23 cellular contexts compared by ENCODE assay signal in genomic region chr20:37535443-37536132, GRCh38. TPM values are rescaled to one million over a fixed set of nuclear protein-coding genes. Genes with fewer than 3 reads are reported as not detected.
DNase-seq lines count a peak whose midpoint lies in the region; ATAC-seq, FAIRE-seq and TF ChIP-seq lines count a peak whose summit lies in the region.
"Had no signal": no experiment of that assay in that cellular context is flagged by ENCODE, and none has a peak within 500 bp of the region (broad histone marks: within the 10 kb centered on the region; RNA-seq: fewer than 3 reads in every experiment).

No MANE protein-coding gene starts in this region.

- no peaks in the 10 kb centered on the region for H3K36me3 ChIP-seq in astrocyte (ENCODE audit: insufficient read depth, low read length)
- H3K36me3 ChIP-seq in mesenchymal stem cell (ENCODE audit: control insufficient read depth in 1 of 2, insufficient read depth in 2 of 2, low read depth in 1 of 2, low read length in 2 of 2), result no peaks in the 10 kb centered on the region
- no peaks in the 10 kb centered on the region for H3K36me3 ChIP-seq in upper lobe of right lung

- TF ChIP-seq CTCF in astrocyte (IDR thresholded peaks at IDR 0.05; ENCODE audit: insufficient read depth, low read depth, low read length), result no peak
- no peak for TF ChIP-seq CTCF in upper lobe of right lung (IDR thresholded peaks at IDR 0.05)

- no peak overlapping the region for H3K23ac ChIP-seq in mesenchymal stem cell (ENCODE audit: low read length in 2 of 2)

- H2AK5ac ChIP-seq in mesenchymal stem cell (ENCODE audit: low read length, severe bottlenecking), result no peak overlapping the region

- H4K91ac ChIP-seq in mesenchymal stem cell (ENCODE audit: low read length), result no peak overlapping the region

- H2BK120ac ChIP-seq in mesenchymal stem cell (ENCODE audit: low read depth, low read length), result no peak overlapping the region

- no peak for FAIRE-seq in astrocyte (lab: Jason Lieb, UNC)
- FAIRE-seq: A549, D721Med had no signal

- no peak overlapping the region for H2BK12ac ChIP-seq in mesenchymal stem cell (ENCODE audit: low read length in 2 of 2)

- H2BK5ac ChIP-seq in mesenchymal stem cell (ENCODE audit: low read depth, low read length, poor library complexity, severe bottlenecking), result no peak overlapping the region

- H3K4me1 Mint-ChIP-seq in activated CD8-positive, alpha-beta memory T cell treated with anti-CD3 and anti-CD28 coated beads, Interleukin-2, amount 10 ng/mL, durations not matched to agents 7 days and 5 days, result peaks cover 10% of the 10 kb centered on the region
- peaks cover 3% of the 10 kb centered on the region for H3K4me1 Mint-ChIP-seq in astrocyte (ENCODE audit: low read depth, unreplicated experiment)

- no peaks in the 10 kb centered on the region for H3K36me3 Mint-ChIP-seq in activated CD8-positive, alpha-beta memory T cell treated with anti-CD3 and anti-CD28 coated beads, Interleukin-2, amount 10 ng/mL, durations not matched to agents 7 days and 5 days
- H3K36me3 Mint-ChIP-seq in astrocyte (ENCODE audit: low read depth, unreplicated experiment), result no peaks in the 10 kb centered on the region
- H3K36me3 Mint-ChIP-seq: activated naive CD8-positive, alpha-beta T cell treated with anti-CD3 and anti-CD28 coated beads for 36 hours had no signal

- H3K4me1 ChIP-seq in astrocyte (ENCODE audit: insufficient read depth, low read length) (peaks cover 2% of the 10 kb centered on the region), mesenchymal stem cell (ENCODE audit: control insufficient read depth, insufficient read depth, low read depth, low read length) (no peaks in the 10 kb centered on the region), upper lobe of right lung (no peaks in the 10 kb centered on the region)
- H3K4me1 ChIP-seq: A549, body of pancreas had no signal

- peak overlapping the region; percentile 24 for H4K8ac ChIP-seq in mesenchymal stem cell (ENCODE audit: low read length)

- H3K79me2 ChIP-seq in astrocyte (ENCODE audit: insufficient read depth, low read length), result no peaks in the 10 kb centered on the region

- no peak overlapping the region for H3K4ac ChIP-seq in mesenchymal stem cell (ENCODE audit: low read depth in 1 of 2, low read length in 2 of 2)

- peaks cover 12% of the 10 kb centered on the region for H3K27me3 Mint-ChIP-seq in activated CD8-positive, alpha-beta memory T cell treated with anti-CD3 and anti-CD28 coated beads, Interleukin-2, amount 10 ng/mL, durations not matched to agents 7 days and 5 days
- peaks cover 4% of the 10 kb centered on the region for H3K27me3 Mint-ChIP-seq in astrocyte (ENCODE audit: low read depth, unreplicated experiment)

- CTCF ChIA-PET in activated CD8-positive, alpha-beta memory T cell treated with anti-CD3 and anti-CD28 coated beads, Interleukin-2, amount 10 ng/mL, durations not matched to agents 7 days and 5 days (lab: Charles Lee), result interaction anchor here (0.9 to 4.8 kb wide), 10 partner anchors 16 to 344 kb away, joined by 3 to 36 read pairs (median 5); no protein-coding TSS in a partner anchor

- no peak for ATAC-seq in activated CD8-positive, alpha-beta memory T cell treated with anti-CD3 and anti-CD28 coated beads, Interleukin-2, amount 10 ng/mL, durations not matched to agents 7 days and 5 days
- ATAC-seq in upper lobe of right lung, result peak; percentile 18
- ATAC-seq in HG03175 (IDR thresholded peaks at IDR 0.05; ENCODE audit: unreplicated experiment), result no peak
- ATAC-seq in HG02642 (IDR thresholded peaks at IDR 0.05; ENCODE audit: poor library complexity, unreplicated experiment), result no peak
- ATAC-seq: body of pancreas, left cardiac atrium, psoas muscle had no signal

- no peaks in the 10 kb centered on the region for H3K79me1 ChIP-seq in mesenchymal stem cell (replicated peaks; ENCODE audit: low read length, poor library complexity, severe bottlenecking)

- no peak overlapping the region for H2AFZ ChIP-seq in astrocyte (ENCODE audit: low read depth, low read length)
- H2AFZ ChIP-seq in mesenchymal stem cell (ENCODE audit: low read depth, low read length), result no peak overlapping the region

- no peak overlapping the region for H3K4me3 Mint-ChIP-seq in activated CD8-positive, alpha-beta memory T cell treated with anti-CD3 and anti-CD28 coated beads, Interleukin-2, amount 10 ng/mL, durations not matched to agents 7 days and 5 days
- no peak overlapping the region for H3K4me3 Mint-ChIP-seq in astrocyte (ENCODE audit: unreplicated experiment)

- H3K4me2 ChIP-seq in astrocyte (ENCODE audit: low read length) (no peak overlapping the region), mesenchymal stem cell (ENCODE audit: low read length, poor library complexity, severe bottlenecking) (no peak overlapping the region)
- H3K4me2 ChIP-seq: A549, smooth muscle cell had no signal

- no peak overlapping the region for H3K14ac ChIP-seq in mesenchymal stem cell (ENCODE audit: low read length in 2 of 2)

- no peak overlapping the region for H3K27ac Mint-ChIP-seq in activated CD8-positive, alpha-beta memory T cell treated with anti-CD3 and anti-CD28 coated beads, Interleukin-2, amount 10 ng/mL, durations not matched to agents 7 days and 5 days
- H3K27ac Mint-ChIP-seq in astrocyte (ENCODE audit: unreplicated experiment), result peak overlapping the region; percentile 28
- H3K27ac Mint-ChIP-seq: activated naive CD8-positive, alpha-beta T cell treated with anti-CD3 and anti-CD28 coated beads for 36 hours had no signal

- H3K9ac ChIP-seq in astrocyte (ENCODE audit: low read length) (no peak overlapping the region), mesenchymal stem cell (ENCODE audit: low read length) (no peak overlapping the region)
- H3K9ac ChIP-seq: KMS-11 had no signal

- no peaks in the 10 kb centered on the region for H3K27me3 ChIP-seq in astrocyte (ENCODE audit: insufficient read depth, low read length)
- peaks cover 10 to 21% of the 10 kb centered on the region in 2 experiments for H3K27me3 ChIP-seq in mesenchymal stem cell (ENCODE audit: control insufficient read depth in 1 of 2, insufficient read depth in 1 of 2, low read length in 2 of 2)
- no peaks in the 10 kb centered on the region for H3K27me3 ChIP-seq in upper lobe of right lung
- H3K27me3 ChIP-seq: body of pancreas had no signal

- WGBS in mesenchymal stem cell, result 51% methylated on average over 10 of the region's 10 CpGs

- no peak overlapping the region for H3K18ac ChIP-seq in mesenchymal stem cell (ENCODE audit: low read depth in 1 of 2, low read length in 2 of 2)

- intact Hi-C loops in upper lobe of right lung (cut with DNase I), result loop anchor here (10.0 kb wide), 2 partner anchors 141 to 341 kb away; no protein-coding TSS in a partner anchor

- H3K4me3 ChIP-seq in astrocyte (ENCODE audit: insufficient read depth, low read depth, low read length), result no peak overlapping the region
- no peak overlapping the region for H3K4me3 ChIP-seq in mesenchymal stem cell (ENCODE audit: insufficient read depth in 1 of 2, low read depth in 1 of 2, low read length in 2 of 2)
- no peak overlapping the region for H3K4me3 ChIP-seq in upper lobe of right lung
- H3K4me3 ChIP-seq: A549, body of pancreas, psoas muscle, smooth muscle cell had no signal

- no peaks in the 10 kb centered on the region for H3K9me3 Mint-ChIP-seq in activated CD8-positive, alpha-beta memory T cell treated with anti-CD3 and anti-CD28 coated beads, Interleukin-2, amount 10 ng/mL, durations not matched to agents 7 days and 5 days (ENCODE audit: low read depth)
- H3K9me3 Mint-ChIP-seq in astrocyte (ENCODE audit: unreplicated experiment), result no peaks in the 10 kb centered on the region
- H3K9me3 Mint-ChIP-seq: activated naive CD8-positive, alpha-beta T cell treated with anti-CD3 and anti-CD28 coated beads for 36 hours had no signal

- no peak overlapping the region for H2BK15ac ChIP-seq in mesenchymal stem cell (ENCODE audit: low read depth, poor library complexity, severe bottlenecking)

- H3K27ac ChIP-seq in astrocyte (ENCODE audit: low read depth, low read length) (no peak overlapping the region), mesenchymal stem cell (ENCODE audit: low read length, poor library complexity, severe bottlenecking) (no peak overlapping the region), upper lobe of right lung (no peak overlapping the region)
- H3K27ac ChIP-seq: A549, body of pancreas, psoas muscle had no signal

- H3K9me3 ChIP-seq in astrocyte (ENCODE audit: insufficient read depth, low read depth, low read length), result no peaks in the 10 kb centered on the region
- H3K9me3 ChIP-seq in mesenchymal stem cell (ENCODE audit: control insufficient read depth, low read length), result no peaks in the 10 kb centered on the region
- no peaks in the 10 kb centered on the region for H3K9me3 ChIP-seq in upper lobe of right lung
- H3K9me3 ChIP-seq: A549, body of pancreas, psoas muscle had no signal

- peak; percentile 40 for DNase-seq in activated CD8-positive, alpha-beta memory T cell treated with anti-CD3 and anti-CD28 coated beads, Interleukin-2, amount 10 ng/mL, durations not matched to agents 7 days and 5 days
- DNase-seq in activated CD8-positive, alpha-beta memory T cell treated with anti-CD3 and anti-CD28 coated beads, Interleukin-2, amount 50 U/mL, for 48 hours, result no peak
- DNase-seq in astrocyte (ENCODE audit: low read depth) (no peak), mesenchymal stem cell (no peak), upper lobe of right lung (no peak), CD1c-positive myeloid dendritic cell (ENCODE audit: extremely low spot score) (no peak)
- DNase-seq: activated CD4-positive, CD25-positive, alpha-beta regulatory T cell treated with anti-CD3 and anti-CD28 coated beads, Interleukin-2, amount 50 U/mL, for 72 hours; activated naive CD8-positive, alpha-beta T cell treated with anti-CD3 and anti-CD28 coated beads for 36 hours; body of pancreas; left cardiac atrium; MV-4-11; NCI-H2029; NCI-H510A; psoas muscle; stimulated activated CD4-positive, alpha-beta T cell treated with anti-CD3 and anti-CD28 coated beads, Interleukin-4, amount 100 ng/mL, for 24 hours had no signal

- no peaks in the 10 kb centered on the region for H4K20me1 ChIP-seq in astrocyte (ENCODE audit: insufficient read depth, low read length)

RNA-seq across cellular contexts. Expression of gene BLCAP, which starts 7.9 kb away (rescaled TPM):
- total RNA-seq in activated CD8-positive, alpha-beta memory T cell treated with anti-CD3 and anti-CD28 coated beads, Interleukin-2, amount 10 ng/mL, durations not matched to agents 7 days and 5 days, result 10 to 100 TPM; 32.0 to 36.3 TPM
- total RNA-seq in astrocyte, result 96.5 and 111 TPM in 2 replicates
- 45.0 TPM for polyA plus RNA-seq in mesenchymal stem cell (2013, experiment 1 of 2)
- polyA plus RNA-seq in mesenchymal stem cell (2013, experiment 2 of 2), result 45.3 TPM
- total RNA-seq in upper lobe of right lung, result 74.8 TPM

RNA-seq across cellular contexts. Expression of gene NNAT, which starts 14.5 kb away (rescaled TPM):
- total RNA-seq in activated CD8-positive, alpha-beta memory T cell treated with anti-CD3 and anti-CD28 coated beads, Interleukin-2, amount 10 ng/mL, durations not matched to agents 7 days and 5 days, result not detected
- total RNA-seq in astrocyte, result 3.1 and 3.6 TPM in 2 replicates
- 3.2 TPM for polyA plus RNA-seq in mesenchymal stem cell (2013, experiment 1 of 2)
- 2.7 TPM for polyA plus RNA-seq in mesenchymal stem cell (2013, experiment 2 of 2)
- total RNA-seq in upper lobe of right lung, result 0.43 TPM
- total RNA-seq: RPMI7951, smooth muscle cell had no signal
- polyA plus RNA-seq: A549, BJ had no signal
